30 cellular contexts compared by ENCODE assay signal in genomic region chr10:3551761-3552160, GRCh38.
"Had no signal": no experiment of that assay in that cellular context is flagged by ENCODE, and none has a peak within 500 bp of the region (broad histone marks: within the 10 kb centered on the region; RNA-seq: fewer than 3 reads in every experiment).

No MANE protein-coding gene starts in this region.

- H3K27me3 ChIP-seq: adrenal gland, brain microvascular endothelial cell, Peyer's patch, SJSA1 had no signal

- H3K27ac ChIP-seq: adrenal gland, brain microvascular endothelial cell, Peyer's patch, SJSA1 had no signal

- H3K36me3 ChIP-seq: adrenal gland, brain microvascular endothelial cell, Peyer's patch, SJSA1 had no signal

- H3K9me3 ChIP-seq: adrenal gland, Peyer's patch, SK-N-SH had no signal

- ATAC-seq: activated naive CD4-positive, alpha-beta T cell treated with anti-CD3 and anti-CD28 coated beads, Interleukin-2, amount 50 U/mL, for 72 hours; activated T-cell treated with anti-CD3 and anti-CD28 coated beads, Interleukin-2, amount 50 U/mL, for 4 hours; PC-3 had no signal

- H3K4me2 ChIP-seq: SK-N-SH had no signal

- H3K9ac ChIP-seq: SK-N-SH had no signal

- DNase-seq: activated CD4-positive, alpha-beta memory T cell treated with anti-CD3 and anti-CD28 coated beads for 36 hours; activated CD4-positive, alpha-beta T cell treated with anti-CD3 and anti-CD28 coated beads, Interleukin-2, amount 50 U/mL, for 1 hour; activated CD8-positive, alpha-beta memory T cell treated with anti-CD3 and anti-CD28 coated beads, Interleukin-2, amount 50 U/mL, for 4 hours; activated gamma-delta T cell treated with Interleukin-2 at 50 U/mL for 16 hours; activated naive CD4-positive, alpha-beta T cell treated with anti-CD3 and anti-CD28 coated beads for 36 hours; activated T-cell treated with anti-CD3 and anti-CD28 coated beads for 4 hours; activated T-cell treated with anti-CD3 and anti-CD28 coated beads, Interleukin-2, amount 50 U/mL, for 4 hours; adrenal gland; anterior cingulate cortex; brain microvascular endothelial cell; central memory CD4-positive, alpha-beta T cell; NCI-H1092 treated with DMSO at 0.1 percent for 48 hours; NCI-H1417; NCI-H146; NCI-H187; NCI-H2029 treated with DMSO at 0.1 percent for 48 hours; NCI-H2107; NCI-H2171; NCI-H510A; NCI-H526; NCI-H748 treated with DMSO at 0.1 percent for 48 hours; NK-92 treated with Interleukin-12 subunit alpha and Interleukin-12 subunit beta, amount 100 ng/mL, for 24 hours; PC-3; Peyer's patch; RPMI8226; SHP77 treated with DMSO at 0.1 percent for 48 hours; SK-N-SH had no signal

- FAIRE-seq: TTC549 had no signal

- H3K4me1 ChIP-seq: adrenal gland had no signal

- H3K4me3 ChIP-seq: adrenal gland, Peyer's patch, SJSA1 had no signal
